24 cellular contexts compared by ENCODE assay signal in genomic region chr3:84209473-84209872, GRCh38.
"Had no signal": no experiment of that assay in that cellular context is flagged by ENCODE, and none has a peak within 500 bp of the region (broad histone marks: within the 10 kb centered on the region; RNA-seq: fewer than 3 reads in every experiment).

No MANE protein-coding gene starts in this region.

- H3K27ac ChIP-seq: RWPE1 had no signal

- ATAC-seq: HepG2, Panc1, PC-3 had no signal

- H3K27me3 ChIP-seq: MG63 had no signal

- H3K9ac ChIP-seq: SK-N-SH had no signal

- H3K4me2 ChIP-seq: SK-N-SH had no signal

- DNase-seq: IMR-90, Karpas-422, KG1, MG63, NCI-H1092, NCI-H1105 treated with DMSO at 0.1 percent for 48 hours, NCI-H1417 treated with DMSO at 0.1 percent for 48 hours, NCI-H146, NCI-H1694 treated with DMSO at 0.1 percent for 48 hours, NCI-H1930, NCI-H2081, NCI-H2107, NCI-H226, NCI-H446, NCI-H510A, NCI-H524 treated with DMSO at 0.1 percent for 48 hours, NCI-H69, NCI-H774, PC-3, SHP77, SK-N-SH had no signal

- H3K4me3 ChIP-seq: MG63 had no signal

- H3K9me3 ChIP-seq: MG63, SK-N-SH had no signal

- H3K36me3 ChIP-seq: MG63 had no signal
